In the genomic region with DNA sequence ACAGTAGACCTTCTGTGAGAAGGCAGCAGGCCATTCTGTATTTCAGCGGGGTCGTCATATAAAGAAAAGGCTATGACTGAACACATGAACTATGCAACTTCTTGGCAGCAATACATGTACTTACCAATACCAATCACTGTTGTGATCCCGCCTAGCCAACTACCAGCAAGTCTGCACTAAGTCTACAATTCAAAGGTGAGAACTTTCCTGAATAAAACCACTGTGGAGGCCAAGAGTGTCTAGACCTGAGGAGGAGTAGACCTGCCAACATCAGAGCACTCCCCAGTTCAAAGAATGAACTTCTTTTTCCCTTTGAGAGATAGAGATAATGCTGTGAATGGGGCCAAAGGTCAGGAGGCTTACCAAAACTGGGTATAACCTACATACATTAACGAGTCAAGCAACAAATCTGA, we compare ENCODE assay signal across 1 cellular context.
A peak's percentile ranks its signal among the peaks of the same experiment; 100 is the strongest.
TF ChIP-seq lines count a peak whose summit lies in the region.

No MANE protein-coding gene starts in this region.

TF ChIP-seq in HepG2, 621 proteins besides CTCF, POLR2A, EP300 and RAD21 (continued from another document and continues in another):
- TF ChIP-seq, protein P1, sequence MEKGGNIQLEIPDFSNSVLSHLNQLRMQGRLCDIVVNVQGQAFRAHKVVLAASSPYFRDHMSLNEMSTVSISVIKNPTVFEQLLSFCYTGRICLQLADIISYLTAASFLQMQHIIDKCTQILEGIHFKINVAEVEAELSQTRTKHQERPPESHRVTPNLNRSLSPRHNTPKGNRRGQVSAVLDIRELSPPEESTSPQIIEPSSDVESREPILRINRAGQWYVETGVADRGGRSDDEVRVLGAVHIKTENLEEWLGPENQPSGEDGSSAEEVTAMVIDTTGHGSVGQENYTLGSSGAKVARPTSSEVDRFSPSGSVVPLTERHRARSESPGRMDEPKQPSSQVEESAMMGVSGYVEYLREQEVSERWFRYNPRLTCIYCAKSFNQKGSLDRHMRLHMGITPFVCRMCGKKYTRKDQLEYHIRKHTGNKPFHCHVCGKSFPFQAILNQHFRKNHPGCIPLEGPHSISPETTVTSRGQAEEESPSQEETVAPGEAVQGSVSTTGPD (CRISPR knock-in tag; IDR thresholded peaks at IDR 0.05) = 0 out of 2 replicates have a peak, but pooled peaks have one; percentile 42
- TF ChIP-seq FOXJ3 (CRISPR knock-in tag; IDR thresholded peaks at IDR 0.05; ENCODE audit: borderline replicate concordance) (peak; percentile 48; the same call in 1 of the 2 replicates), SRF (IDR thresholded peaks at IDR 0.05; ENCODE audit: low read depth, low read length) (peak; percentile 56; the same call in 1 of the 2 replicates), ZNF629 (CRISPR knock-in tag; conservative IDR thresholded peaks at IDR 0.05) (peak; percentile 79), NR1H2 (CRISPR knock-in tag; IDR thresholded peaks at IDR 0.05; ENCODE audit: borderline replicate concordance, low read depth) (no peak), EHMT2 (IDR thresholded peaks at IDR 0.05; ENCODE audit: borderline replicate concordance, low read depth, low read length) (peak; percentile 53; the same call in 1 of the 2 replicates), SOX13 (IDR thresholded peaks at IDR 0.05) (no peak), SOX13 (CRISPR knock-in tag; conservative IDR thresholded peaks at IDR 0.05 in 1 of 2, IDR thresholded peaks at IDR 0.05 in 1 of 2) (peak in 1 of 2 experiments; percentile 71; a peak in 2 of 4 replicates), HMG20B (CRISPR knock-in tag; conservative IDR thresholded peaks at IDR 0.05) (peak; percentile 68; the same call in 1 of the 2 replicates), CREM (IDR thresholded peaks at IDR 0.05) (peak; percentile 33; the same call in 1 of the 2 replicates), CREM (CRISPR knock-in tag; IDR thresholded peaks at IDR 0.05) (no peak), ZNF879 (CRISPR knock-in tag; IDR thresholded peaks at IDR 0.05) (no peak), ZNF331 (CRISPR knock-in tag; IDR thresholded peaks at IDR 0.05) (peak; percentile 25; the same call in 1 of the 2 replicates), MED8 (CRISPR knock-in tag; IDR thresholded peaks at IDR 0.05; ENCODE audit: insufficient replicate concordance) (no peak), ASH2L (IDR thresholded peaks at IDR 0.05; ENCODE audit: insufficient read length, low read depth, low read length) (peak; percentile 48), RXRA (CRISPR knock-in tag; IDR thresholded peaks at IDR 0.05) (peak; percentile 61; the same call in 1 of the 2 replicates), ZNF101 (CRISPR knock-in tag; IDR thresholded peaks at IDR 0.05; ENCODE audit: borderline replicate concordance, low read depth) (no peak), REPIN1 (CRISPR knock-in tag; IDR thresholded peaks at IDR 0.05; ENCODE audit: borderline replicate concordance, low read depth) (peak; percentile 47; the same call in 1 of the 2 replicates)
- TF ChIP-seq, protein P2, sequence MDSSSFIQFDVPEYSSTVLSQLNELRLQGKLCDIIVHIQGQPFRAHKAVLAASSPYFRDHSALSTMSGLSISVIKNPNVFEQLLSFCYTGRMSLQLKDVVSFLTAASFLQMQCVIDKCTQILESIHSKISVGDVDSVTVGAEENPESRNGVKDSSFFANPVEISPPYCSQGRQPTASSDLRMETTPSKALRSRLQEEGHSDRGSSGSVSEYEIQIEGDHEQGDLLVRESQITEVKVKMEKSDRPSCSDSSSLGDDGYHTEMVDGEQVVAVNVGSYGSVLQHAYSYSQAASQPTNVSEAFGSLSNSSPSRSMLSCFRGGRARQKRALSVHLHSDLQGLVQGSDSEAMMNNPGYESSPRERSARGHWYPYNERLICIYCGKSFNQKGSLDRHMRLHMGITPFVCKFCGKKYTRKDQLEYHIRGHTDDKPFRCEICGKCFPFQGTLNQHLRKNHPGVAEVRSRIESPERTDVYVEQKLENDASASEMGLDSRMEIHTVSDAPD (CRISPR knock-in tag; IDR thresholded peaks at IDR 0.05) = peak; percentile 83
- TF ChIP-seq, protein P3, sequence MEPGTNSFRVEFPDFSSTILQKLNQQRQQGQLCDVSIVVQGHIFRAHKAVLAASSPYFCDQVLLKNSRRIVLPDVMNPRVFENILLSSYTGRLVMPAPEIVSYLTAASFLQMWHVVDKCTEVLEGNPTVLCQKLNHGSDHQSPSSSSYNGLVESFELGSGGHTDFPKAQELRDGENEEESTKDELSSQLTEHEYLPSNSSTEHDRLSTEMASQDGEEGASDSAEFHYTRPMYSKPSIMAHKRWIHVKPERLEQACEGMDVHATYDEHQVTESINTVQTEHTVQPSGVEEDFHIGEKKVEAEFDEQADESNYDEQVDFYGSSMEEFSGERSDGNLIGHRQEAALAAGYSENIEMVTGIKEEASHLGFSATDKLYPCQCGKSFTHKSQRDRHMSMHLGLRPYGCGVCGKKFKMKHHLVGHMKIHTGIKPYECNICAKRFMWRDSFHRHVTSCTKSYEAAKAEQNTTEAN (CRISPR knock-in tag; conservative IDR thresholded peaks at IDR 0.05) = no peak
- TF ChIP-seq, protein P4, sequence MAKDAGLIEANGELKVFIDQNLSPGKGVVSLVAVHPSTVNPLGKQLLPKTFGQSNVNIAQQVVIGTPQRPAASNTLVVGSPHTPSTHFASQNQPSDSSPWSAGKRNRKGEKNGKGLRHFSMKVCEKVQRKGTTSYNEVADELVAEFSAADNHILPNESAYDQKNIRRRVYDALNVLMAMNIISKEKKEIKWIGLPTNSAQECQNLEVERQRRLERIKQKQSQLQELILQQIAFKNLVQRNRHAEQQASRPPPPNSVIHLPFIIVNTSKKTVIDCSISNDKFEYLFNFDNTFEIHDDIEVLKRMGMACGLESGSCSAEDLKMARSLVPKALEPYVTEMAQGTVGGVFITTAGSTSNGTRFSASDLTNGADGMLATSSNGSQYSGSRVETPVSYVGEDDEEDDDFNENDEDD (CRISPR knock-in tag; IDR thresholded peaks at IDR 0.05; ENCODE audit: borderline replicate concordance) = peak; percentile 16; the same call in 1 of the 2 replicates
- TF ChIP-seq, protein P5, sequence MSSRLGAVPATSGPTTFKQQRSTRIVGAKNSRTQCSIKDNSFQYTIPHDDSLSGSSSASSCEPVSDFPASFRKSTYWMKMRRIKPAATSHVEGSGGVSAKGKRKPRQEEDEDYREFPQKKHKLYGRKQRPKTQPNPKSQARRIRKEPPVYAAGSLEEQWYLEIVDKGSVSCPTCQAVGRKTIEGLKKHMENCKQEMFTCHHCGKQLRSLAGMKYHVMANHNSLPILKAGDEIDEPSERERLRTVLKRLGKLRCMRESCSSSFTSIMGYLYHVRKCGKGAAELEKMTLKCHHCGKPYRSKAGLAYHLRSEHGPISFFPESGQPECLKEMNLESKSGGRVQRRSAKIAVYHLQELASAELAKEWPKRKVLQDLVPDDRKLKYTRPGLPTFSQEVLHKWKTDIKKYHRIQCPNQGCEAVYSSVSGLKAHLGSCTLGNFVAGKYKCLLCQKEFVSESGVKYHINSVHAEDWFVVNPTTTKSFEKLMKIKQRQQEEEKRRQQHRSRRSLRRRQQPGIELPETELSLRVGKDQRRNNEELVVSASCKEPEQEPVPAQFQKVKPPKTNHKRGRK (CRISPR knock-in tag; IDR thresholded peaks at IDR 0.05) = no peak
- TF ChIP-seq, protein P6, sequence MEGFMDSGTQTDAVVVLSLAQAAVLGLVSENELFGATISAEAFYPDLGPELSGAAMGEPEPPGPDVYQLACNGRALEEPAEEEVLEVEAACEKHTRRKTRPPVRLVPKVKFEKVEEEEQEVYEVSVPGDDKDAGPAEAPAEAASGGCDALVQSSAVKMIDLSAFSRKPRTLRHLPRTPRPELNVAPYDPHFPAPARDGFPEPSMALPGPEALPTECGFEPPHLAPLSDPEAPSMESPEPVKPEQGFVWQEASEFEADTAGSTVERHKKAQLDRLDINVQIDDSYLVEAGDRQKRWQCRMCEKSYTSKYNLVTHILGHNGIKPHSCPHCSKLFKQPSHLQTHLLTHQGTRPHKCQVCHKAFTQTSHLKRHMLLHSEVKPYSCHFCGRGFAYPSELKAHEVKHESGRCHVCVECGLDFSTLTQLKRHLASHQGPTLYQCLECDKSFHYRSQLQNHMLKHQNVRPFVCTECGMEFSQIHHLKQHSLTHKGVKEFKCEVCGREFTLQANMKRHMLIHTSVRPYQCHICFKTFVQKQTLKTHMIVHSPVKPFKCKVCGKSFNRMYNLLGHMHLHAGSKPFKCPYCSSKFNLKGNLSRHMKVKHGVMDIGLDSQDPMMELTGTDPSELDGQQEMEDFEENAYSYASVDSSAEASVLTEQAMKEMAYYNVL (CRISPR knock-in tag; IDR thresholded peaks at IDR 0.05; ENCODE audit: borderline replicate concordance) = peak; percentile 59; the same call in 1 of the 2 replicates
- TF ChIP-seq, protein P7, sequence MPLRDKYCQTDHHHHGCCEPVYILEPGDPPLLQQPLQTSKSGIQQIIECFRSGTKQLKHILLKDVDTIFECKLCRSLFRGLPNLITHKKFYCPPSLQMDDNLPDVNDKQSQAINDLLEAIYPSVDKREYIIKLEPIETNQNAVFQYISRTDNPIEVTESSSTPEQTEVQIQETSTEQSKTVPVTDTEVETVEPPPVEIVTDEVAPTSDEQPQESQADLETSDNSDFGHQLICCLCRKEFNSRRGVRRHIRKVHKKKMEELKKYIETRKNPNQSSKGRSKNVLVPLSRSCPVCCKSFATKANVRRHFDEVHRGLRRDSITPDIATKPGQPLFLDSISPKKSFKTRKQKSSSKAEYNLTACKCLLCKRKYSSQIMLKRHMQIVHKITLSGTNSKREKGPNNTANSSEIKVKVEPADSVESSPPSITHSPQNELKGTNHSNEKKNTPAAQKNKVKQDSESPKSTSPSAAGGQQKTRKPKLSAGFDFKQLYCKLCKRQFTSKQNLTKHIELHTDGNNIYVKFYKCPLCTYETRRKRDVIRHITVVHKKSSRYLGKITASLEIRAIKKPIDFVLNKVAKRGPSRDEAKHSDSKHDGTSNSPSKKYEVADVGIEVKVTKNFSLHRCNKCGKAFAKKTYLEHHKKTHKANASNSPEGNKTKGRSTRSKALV (CRISPR knock-in tag; IDR thresholded peaks at IDR 0.05) = no peak
- TF ChIP-seq, protein P8, sequence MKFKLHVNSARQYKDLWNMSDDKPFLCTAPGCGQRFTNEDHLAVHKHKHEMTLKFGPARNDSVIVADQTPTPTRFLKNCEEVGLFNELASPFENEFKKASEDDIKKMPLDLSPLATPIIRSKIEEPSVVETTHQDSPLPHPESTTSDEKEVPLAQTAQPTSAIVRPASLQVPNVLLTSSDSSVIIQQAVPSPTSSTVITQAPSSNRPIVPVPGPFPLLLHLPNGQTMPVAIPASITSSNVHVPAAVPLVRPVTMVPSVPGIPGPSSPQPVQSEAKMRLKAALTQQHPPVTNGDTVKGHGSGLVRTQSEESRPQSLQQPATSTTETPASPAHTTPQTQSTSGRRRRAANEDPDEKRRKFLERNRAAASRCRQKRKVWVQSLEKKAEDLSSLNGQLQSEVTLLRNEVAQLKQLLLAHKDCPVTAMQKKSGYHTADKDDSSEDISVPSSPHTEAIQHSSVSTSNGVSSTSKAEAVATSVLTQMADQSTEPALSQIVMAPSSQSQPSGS (CRISPR knock-in tag; IDR thresholded peaks at IDR 0.05) = no peak
- TF ChIP-seq, protein P9, sequence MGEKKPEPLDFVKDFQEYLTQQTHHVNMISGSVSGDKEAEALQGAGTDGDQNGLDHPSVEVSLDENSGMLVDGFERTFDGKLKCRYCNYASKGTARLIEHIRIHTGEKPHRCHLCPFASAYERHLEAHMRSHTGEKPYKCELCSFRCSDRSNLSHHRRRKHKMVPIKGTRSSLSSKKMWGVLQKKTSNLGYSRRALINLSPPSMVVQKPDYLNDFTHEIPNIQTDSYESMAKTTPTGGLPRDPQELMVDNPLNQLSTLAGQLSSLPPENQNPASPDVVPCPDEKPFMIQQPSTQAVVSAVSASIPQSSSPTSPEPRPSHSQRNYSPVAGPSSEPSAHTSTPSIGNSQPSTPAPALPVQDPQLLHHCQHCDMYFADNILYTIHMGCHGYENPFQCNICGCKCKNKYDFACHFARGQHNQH (CRISPR knock-in tag; IDR thresholded peaks at IDR 0.05) = no peak
- TF ChIP-seq, protein P10, sequence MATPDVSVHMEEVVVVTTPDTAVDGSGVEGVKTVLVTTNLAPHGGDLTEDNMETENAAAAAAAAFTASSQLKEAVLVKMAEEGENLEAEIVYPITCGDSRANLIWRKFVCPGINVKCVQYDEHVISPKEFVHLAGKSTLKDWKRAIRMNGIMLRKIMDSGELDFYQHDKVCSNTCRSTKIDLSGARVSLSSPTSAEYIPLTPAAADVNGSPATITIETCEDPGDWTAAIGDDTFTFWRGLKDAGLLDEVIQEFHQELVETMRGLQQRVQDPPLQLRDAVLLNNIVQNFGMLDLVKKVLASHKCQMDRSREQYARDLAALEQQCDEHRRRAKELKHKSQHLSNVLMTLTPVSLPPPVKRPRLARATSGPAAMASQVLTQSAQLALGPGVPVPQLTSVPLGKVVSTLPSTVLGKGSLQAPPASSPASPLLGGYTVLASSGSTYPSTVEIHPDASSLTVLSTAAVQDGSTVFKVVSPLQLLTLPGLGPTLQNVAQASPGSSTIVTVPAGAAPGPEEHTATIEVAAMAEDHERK (CRISPR knock-in tag; IDR thresholded peaks at IDR 0.05; ENCODE audit: low read depth) = no peak
- TF ChIP-seq, protein P11, sequence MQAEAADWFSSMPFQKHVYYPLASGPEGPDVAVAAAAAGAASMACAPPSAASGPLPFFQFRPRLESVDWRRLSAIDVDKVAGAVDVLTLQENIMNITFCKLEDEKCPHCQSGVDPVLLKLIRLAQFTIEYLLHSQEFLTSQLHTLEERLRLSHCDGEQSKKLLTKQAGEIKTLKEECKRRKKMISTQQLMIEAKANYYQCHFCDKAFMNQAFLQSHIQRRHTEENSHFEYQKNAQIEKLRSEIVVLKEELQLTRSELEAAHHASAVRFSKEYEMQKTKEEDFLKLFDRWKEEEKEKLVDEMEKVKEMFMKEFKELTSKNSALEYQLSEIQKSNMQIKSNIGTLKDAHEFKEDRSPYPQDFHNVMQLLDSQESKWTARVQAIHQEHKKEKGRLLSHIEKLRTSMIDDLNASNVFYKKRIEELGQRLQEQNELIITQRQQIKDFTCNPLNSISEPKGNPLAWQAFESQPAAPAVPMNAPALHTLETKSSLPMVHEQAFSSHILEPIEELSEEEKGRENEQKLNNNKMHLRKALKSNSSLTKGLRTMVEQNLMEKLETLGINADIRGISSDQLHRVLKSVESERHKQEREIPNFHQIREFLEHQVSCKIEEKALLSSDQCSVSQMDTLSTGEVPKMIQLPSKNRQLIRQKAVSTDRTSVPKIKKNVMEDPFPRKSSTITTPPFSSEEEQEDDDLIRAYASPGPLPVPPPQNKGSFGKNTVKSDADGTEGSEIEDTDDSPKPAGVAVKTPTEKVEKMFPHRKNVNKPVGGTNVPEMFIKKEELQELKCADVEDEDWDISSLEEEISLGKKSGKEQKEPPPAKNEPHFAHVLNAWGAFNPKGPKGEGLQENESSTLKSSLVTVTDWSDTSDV (CRISPR knock-in tag; IDR thresholded peaks at IDR 0.05) = no peak
